ENCODE assay signal across 8 cellular contexts in the genomic region with DNA sequence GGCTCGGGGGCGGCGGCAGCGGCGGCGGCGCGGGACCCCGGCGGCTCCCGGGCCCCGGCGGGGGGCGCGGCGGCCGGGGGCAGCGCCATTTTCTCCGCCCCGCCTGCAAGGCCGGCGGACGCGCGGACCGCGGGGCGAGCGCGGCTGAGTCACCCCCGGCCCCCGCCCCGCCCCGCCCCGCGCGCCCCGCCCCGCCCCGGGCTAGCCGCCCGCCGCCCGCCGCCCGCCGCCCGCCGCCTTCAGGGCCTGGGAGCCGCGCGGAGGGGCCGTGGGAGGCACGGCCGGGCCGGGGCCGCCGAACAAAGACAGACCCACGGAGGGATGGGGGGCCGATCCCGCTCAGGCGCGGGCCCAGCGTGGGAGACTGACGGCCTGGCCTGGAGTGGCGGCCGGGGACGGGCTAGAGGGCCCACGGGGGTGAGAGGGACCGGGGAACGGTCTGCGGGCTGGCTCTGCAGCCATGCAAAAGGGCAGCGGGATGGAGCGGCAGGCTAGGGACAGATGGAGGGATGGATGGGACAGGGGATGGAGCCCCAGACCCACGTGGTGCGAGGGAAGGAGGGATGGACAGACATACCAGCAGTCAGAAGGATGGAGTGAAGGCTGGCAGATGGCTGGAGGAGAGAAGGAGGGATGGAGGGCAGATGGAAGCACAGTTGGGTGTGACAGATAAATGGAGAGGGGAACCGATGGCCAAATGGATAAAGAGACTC. TPM values are rescaled to one million over a fixed set of nuclear protein-coding genes. Genes with fewer than 3 reads are reported as not detected.
A peak's percentile ranks its signal among the peaks of the same experiment; 100 is the strongest.
DNase-seq lines count a peak whose midpoint lies in the region; ATAC-seq and TF ChIP-seq lines count a peak whose summit lies in the region.

A gene (minus strand): TSS at position 124 of the 713 bp plus-strand sequence. CDS start 35 bp downstream, at position 89.

- TF ChIP-seq CTCF in HEK293 (tag by site-specific recombination; IDR thresholded peaks at IDR 0.05) (no peak), left ventricle myocardium inferior (IDR thresholded peaks at IDR 0.05; ENCODE audit: borderline replicate concordance) (no peak)

- H3K4me3 ChIP-seq in HEK293 (ENCODE audit: low read depth, low read length) (peak within 1 kb of the TSS; percentile 86), left ventricle myocardium inferior (peak within 1 kb of the TSS; percentile 74)

- H3K27me3 ChIP-seq in left ventricle myocardium inferior (ENCODE audit: low read depth) = no peaks in the 10 kb centered on the region

- in situ Hi-C loops in G401 (cut with HindIII; ENCODE audit: low sequenced_read_pairs) = no loop called here

- 4 to 7% (median 4%) methylated on average over 29 to 75 of the region's 77 CpGs for WGBS in adipose tissue, 3 donors

- H3K4me1 ChIP-seq in HEK293 (ENCODE audit: control insufficient read depth, insufficient read depth, low read length) (no peaks in the 10 kb centered on the region), left ventricle myocardium inferior (peaks cover 36% of the 10 kb centered on the region)

- H3K27ac ChIP-seq in HEK293 (ENCODE audit: extremely low read depth, low read depth, low read length) = peak within 1 kb of the TSS; percentile 63; the same call in 1 of the 2 replicates
- no peak within 1 kb of the TSS for H3K27ac ChIP-seq in adipose tissue (ENCODE audit: low read depth, low read length)
- peak within 1 kb of the TSS; percentile 87 for H3K27ac ChIP-seq in left ventricle myocardium inferior (replicated peaks)

- intact Hi-C loops in left ventricle myocardium inferior (cut with micrococcal nuclease) (no loop called here), posterior vena cava (cut with DNase I) (no loop called here)

- H3K36me3 ChIP-seq in HEK293 (ENCODE audit: control insufficient read depth in 2 of 2, insufficient read depth in 1 of 2, low read length in 2 of 2) (no peaks in the 10 kb centered on the region), left ventricle myocardium inferior (no peaks in the 10 kb centered on the region)

- ATAC-seq in GM18870 (IDR thresholded peaks at IDR 0.05; ENCODE audit: unreplicated experiment) = no peak

- CTCF ChIA-PET in HEK293 (lab: Yijun Ruan, JAX) = no interaction called here

- POLR2A ChIA-PET in HEK293 (lab: Yijun Ruan, JAX) = no interaction called here

- H3K9me3 ChIP-seq in HEK293 (ENCODE audit: control insufficient read depth, insufficient read depth, low read depth, low read length) (no peaks in the 10 kb centered on the region), left ventricle myocardium inferior (replicated peaks) (no peaks in the 10 kb centered on the region)

- DNase-seq in G401 (ENCODE audit: low spot score) (peak; percentile 73), RKO (ENCODE audit: low spot score) (peak; percentile 48), left ventricle myocardium inferior (peak; percentile 26), posterior vena cava (ENCODE audit: low spot score) (peak; percentile 81), middle frontal gyrus (ENCODE audit: extremely low spot score, low spot score) (no peak)

TF ChIP-seq in HEK293, 187 proteins besides CTCF, POLR2A, EP300 and RAD21 (continues in another document):
- TF ChIP-seq, protein P1, sequence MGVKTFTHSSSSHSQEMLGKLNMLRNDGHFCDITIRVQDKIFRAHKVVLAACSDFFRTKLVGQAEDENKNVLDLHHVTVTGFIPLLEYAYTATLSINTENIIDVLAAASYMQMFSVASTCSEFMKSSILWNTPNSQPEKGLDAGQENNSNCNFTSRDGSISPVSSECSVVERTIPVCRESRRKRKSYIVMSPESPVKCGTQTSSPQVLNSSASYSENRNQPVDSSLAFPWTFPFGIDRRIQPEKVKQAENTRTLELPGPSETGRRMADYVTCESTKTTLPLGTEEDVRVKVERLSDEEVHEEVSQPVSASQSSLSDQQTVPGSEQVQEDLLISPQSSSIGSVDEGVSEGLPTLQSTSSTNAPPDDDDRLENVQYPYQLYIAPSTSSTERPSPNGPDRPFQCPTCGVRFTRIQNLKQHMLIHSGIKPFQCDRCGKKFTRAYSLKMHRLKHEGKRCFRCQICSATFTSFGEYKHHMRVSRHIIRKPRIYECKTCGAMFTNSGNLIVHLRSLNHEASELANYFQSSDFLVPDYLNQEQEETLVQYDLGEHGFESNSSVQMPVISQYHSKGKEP (tag by site-specific recombination; IDR thresholded peaks at IDR 0.05) = no peak
- TF ChIP-seq, protein P2, sequence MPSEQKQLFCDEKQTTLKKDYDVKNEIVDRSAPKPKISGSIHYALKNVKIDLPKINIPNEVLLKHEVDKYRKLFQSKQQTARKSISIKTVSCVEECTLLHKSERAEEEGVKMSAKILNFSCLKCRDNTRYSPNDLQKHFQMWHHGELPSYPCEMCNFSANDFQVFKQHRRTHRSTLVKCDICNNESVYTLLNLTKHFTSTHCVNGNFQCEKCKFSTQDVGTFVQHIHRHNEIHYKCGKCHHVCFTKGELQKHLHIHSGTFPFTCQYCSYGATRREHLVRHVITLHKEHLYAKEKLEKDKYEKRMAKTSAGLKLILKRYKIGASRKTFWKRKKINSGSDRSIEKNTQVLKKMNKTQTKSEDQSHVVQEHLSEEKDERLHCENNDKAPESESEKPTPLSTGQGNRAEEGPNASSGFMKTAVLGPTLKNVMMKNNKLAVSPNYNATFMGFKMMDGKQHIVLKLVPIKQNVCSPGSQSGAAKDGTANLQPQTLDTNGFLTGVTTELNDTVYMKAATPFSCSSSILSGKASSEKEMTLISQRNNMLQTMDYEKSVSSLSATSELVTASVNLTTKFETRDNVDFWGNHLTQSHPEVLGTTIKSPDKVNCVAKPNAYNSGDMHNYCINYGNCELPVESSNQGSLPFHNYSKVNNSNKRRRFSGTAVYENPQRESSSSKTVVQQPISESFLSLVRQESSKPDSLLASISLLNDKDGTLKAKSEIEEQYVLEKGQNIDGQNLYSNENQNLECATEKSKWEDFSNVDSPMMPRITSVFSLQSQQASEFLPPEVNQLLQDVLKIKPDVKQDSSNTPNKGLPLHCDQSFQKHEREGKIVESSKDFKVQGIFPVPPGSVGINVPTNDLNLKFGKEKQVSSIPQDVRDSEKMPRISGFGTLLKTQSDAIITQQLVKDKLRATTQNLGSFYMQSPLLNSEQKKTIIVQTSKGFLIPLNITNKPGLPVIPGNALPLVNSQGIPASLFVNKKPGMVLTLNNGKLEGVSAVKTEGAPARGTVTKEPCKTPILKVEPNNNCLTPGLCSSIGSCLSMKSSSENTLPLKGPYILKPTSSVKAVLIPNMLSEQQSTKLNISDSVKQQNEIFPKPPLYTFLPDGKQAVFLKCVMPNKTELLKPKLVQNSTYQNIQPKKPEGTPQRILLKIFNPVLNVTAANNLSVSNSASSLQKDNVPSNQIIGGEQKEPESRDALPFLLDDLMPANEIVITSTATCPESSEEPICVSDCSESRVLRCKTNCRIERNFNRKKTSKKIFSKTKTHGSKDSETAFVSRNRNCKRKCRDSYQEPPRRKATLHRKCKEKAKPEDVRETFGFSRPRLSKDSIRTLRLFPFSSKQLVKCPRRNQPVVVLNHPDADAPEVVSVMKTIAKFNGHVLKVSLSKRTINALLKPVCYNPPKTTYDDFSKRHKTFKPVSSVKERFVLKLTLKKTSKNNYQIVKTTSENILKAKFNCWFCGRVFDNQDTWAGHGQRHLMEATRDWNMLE (tag by site-specific recombination; conservative IDR thresholded peaks at IDR 0.05; ENCODE audit: low read depth) = no peak
- TF ChIP-seq ZFP69B (tag by site-specific recombination; IDR thresholded peaks at IDR 0.05) (no peak), GLIS1 (tag by site-specific recombination; IDR thresholded peaks at IDR 0.05) (peak; percentile 28), ZNF596 (tag by site-specific recombination; IDR thresholded peaks at IDR 0.05) (no peak), ZNF571 (tag by site-specific recombination; IDR thresholded peaks at IDR 0.05) (no peak), ZNF214 (tag by site-specific recombination; IDR thresholded peaks at IDR 0.05; ENCODE audit: borderline replicate concordance) (no peak), HOXA7 (CRISPR knock-in tag; IDR thresholded peaks at IDR 0.05; ENCODE audit: borderline replicate concordance) (no peak), KLF16 (tag by site-specific recombination; IDR thresholded peaks at IDR 0.05) (no peak), OVOL3 (tag by site-specific recombination; IDR thresholded peaks at IDR 0.05) (no peak), ZBTB20 (tag by site-specific recombination; IDR thresholded peaks at IDR 0.05) (peak; percentile 77), ZNF335 (tag by site-specific recombination; conservative IDR thresholded peaks at IDR 0.05) (peak; percentile 49)
- TF ChIP-seq, protein P3, sequence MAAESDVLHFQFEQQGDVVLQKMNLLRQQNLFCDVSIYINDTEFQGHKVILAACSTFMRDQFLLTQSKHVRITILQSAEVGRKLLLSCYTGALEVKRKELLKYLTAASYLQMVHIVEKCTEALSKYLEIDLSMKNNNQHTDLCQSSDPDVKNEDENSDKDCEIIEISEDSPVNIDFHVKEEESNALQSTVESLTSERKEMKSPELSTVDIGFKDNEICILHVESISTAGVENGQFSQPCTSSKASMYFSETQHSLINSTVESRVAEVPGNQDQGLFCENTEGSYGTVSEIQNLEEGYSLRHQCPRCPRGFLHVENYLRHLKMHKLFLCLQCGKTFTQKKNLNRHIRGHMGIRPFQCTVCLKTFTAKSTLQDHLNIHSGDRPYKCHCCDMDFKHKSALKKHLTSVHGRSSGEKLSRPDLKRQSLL (tag by site-specific recombination; IDR thresholded peaks at IDR 0.05) = no peak
- TF ChIP-seq, protein P4, sequence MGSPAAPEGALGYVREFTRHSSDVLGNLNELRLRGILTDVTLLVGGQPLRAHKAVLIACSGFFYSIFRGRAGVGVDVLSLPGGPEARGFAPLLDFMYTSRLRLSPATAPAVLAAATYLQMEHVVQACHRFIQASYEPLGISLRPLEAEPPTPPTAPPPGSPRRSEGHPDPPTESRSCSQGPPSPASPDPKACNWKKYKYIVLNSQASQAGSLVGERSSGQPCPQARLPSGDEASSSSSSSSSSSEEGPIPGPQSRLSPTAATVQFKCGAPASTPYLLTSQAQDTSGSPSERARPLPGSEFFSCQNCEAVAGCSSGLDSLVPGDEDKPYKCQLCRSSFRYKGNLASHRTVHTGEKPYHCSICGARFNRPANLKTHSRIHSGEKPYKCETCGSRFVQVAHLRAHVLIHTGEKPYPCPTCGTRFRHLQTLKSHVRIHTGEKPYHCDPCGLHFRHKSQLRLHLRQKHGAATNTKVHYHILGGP (tag by site-specific recombination; IDR thresholded peaks at IDR 0.05) = no peak

RNA-seq across cellular contexts. Expression of the gene that starts here (rescaled TPM):
- total RNA-seq in G401 (2014; rRNA removed; shearing (Covaris generic)) = not detected in 2 replicates
- polyA plus RNA-seq in adipose tissue = 10 to 100 TPM in 2 of 3 donors, 1 to 10 TPM in 1; 5.6 to 23.2 (median 15.1) TPM
- total RNA-seq in left ventricle myocardium inferior (48.9 TPM), posterior vena cava (10 to 100 TPM; 40.8 to 44.2 TPM)

Comparison
In these comparisons a context has a peak if more than half of its experiments do, and no peak if none do; other contexts are left out.
1. RNA of the gene that starts here (total RNA-seq): 48.9 TPM in left ventricle myocardium inferior (single experiment) and 40.8 to 44.2 TPM in posterior vena cava; not detected in G401; every median in the first group is over 10 times any median in the second.
2. Peak in DNase-seq in G401; RNA of the gene not detected or under 1 TPM.